Comparison of ENCODE assay signal across 22 cellular contexts in genomic region chrX:44152867-44153266, GRCh38.
A peak's percentile ranks its signal among the peaks of the same experiment; 100 is the strongest.
DNase-seq lines count a peak whose midpoint lies in the region; TF ChIP-seq lines count a peak whose summit lies in the region.
"Had no signal": no experiment of that assay in that cellular context is flagged by ENCODE, and none has a peak within 500 bp of the region (broad histone marks: within the 10 kb centered on the region; RNA-seq: fewer than 3 reads in every experiment).

No MANE protein-coding gene starts in this region.

- H3K27ac ChIP-seq in epithelial cell of prostate (no peak overlapping the region), neural cell (ENCODE audit: low read length) (peak overlapping the region; percentile 95)
- H3K27ac ChIP-seq: adrenal gland, heart left ventricle, neutrophil, transverse colon, VCaP had no signal

- no peaks in the 10 kb centered on the region for H4K20me1 ChIP-seq in neural cell (ENCODE audit: insufficient read depth)

- TF ChIP-seq RAD21 in neural cell (conservative IDR thresholded peaks at IDR 0.05) = no peak

- peak; percentile 19 for DNase-seq in GM03348 (ENCODE audit: low spot score)
- peak; percentile 47 for DNase-seq in NOMO-1 treated with DMSO at 0.1 percent for 48 hours (lab: John Stamatoyannopoulos, UW; ENCODE audit: unreplicated experiment)
- peak; percentile 3 for DNase-seq in epithelial cell of prostate (ENCODE audit: low read depth, low spot score)
- DNase-seq in NCI-H187 (lab: John Stamatoyannopoulos, UW) = no peak
- DNase-seq in HuH-7 (ENCODE audit: low spot score) = no peak
- no peak for DNase-seq in DMS 273 treated with DMSO at 0.1 percent for 48 hours (lab: John Stamatoyannopoulos, UW)
- DNase-seq: activated gamma-delta T cell; adrenal gland; effector CD4-positive, alpha-beta T cell; H9; heart left ventricle; Karpas-422; left ventricle myocardium superior; mucosa of descending colon; NCI-H1436; NCI-H2171 treated with DMSO at 0.1 percent for 48 hours; NCI-H748 treated with DMSO at 0.1 percent for 48 hours; stimulated activated CD4-positive, alpha-beta T cell treated with anti-CD3 and anti-CD28 coated beads, Interleukin-4, amount 100 ng/mL, for 1 hour; transverse colon had no signal

- no peaks in the 10 kb centered on the region for H3F3A ChIP-seq in neural cell (ENCODE audit: insufficient read depth, low read length, poor library complexity, severe bottlenecking)

- H3K4me3 ChIP-seq in neural cell (ENCODE audit: low read length) = no peak overlapping the region
- H3K4me3 ChIP-seq: adrenal gland, heart left ventricle, mucosa of descending colon, transverse colon had no signal

- H3K4me2 ChIP-seq in neural cell (ENCODE audit: low read length) = no peak overlapping the region

- no peak for TF ChIP-seq CTCF in neural cell (IDR thresholded peaks at IDR 0.05; ENCODE audit: poor library complexity, severe bottlenecking)

- no peak overlapping the region for H2AFZ ChIP-seq in neural cell (ENCODE audit: low read depth, low read length)

- H3K9me3 ChIP-seq in neural cell (ENCODE audit: low read length) = no peaks in the 10 kb centered on the region
- H3K9me3 ChIP-seq: adrenal gland, heart left ventricle, mucosa of descending colon, neutrophil, transverse colon had no signal

- H3K27me3 ChIP-seq in neural cell (ENCODE audit: insufficient read depth, low read depth, low read length) = no peaks in the 10 kb centered on the region
- H3K27me3 ChIP-seq: neutrophil, transverse colon had no signal

- H3K9ac ChIP-seq in neural cell (ENCODE audit: low read length) = peak overlapping the region; percentile 1

- no peaks in the 10 kb centered on the region for H3K36me3 ChIP-seq in neural cell (ENCODE audit: insufficient read depth, low read length)
- H3K36me3 ChIP-seq: adrenal gland, heart left ventricle, neutrophil, transverse colon had no signal

- TF ChIP-seq EP300 in neural cell (conservative IDR thresholded peaks at IDR 0.05; ENCODE audit: poor library complexity, severe bottlenecking) = no peak

- H3K9me2 ChIP-seq in neural cell (ENCODE audit: insufficient read depth, low read length) = no peaks in the 10 kb centered on the region

- no peaks in the 10 kb centered on the region for H3K79me2 ChIP-seq in neural cell (replicated peaks; ENCODE audit: insufficient read depth, low read length)

TF ChIP-seq in neural cell, 6 proteins besides CTCF, POLR2A, EP300 and RAD21:
- no peak for TF ChIP-seq TAF1 (IDR thresholded peaks at IDR 0.05; ENCODE audit: low read depth)
- TF ChIP-seq EZH2 (IDR thresholded peaks at IDR 0.05; ENCODE audit: borderline replicate concordance, insufficient read depth, low read length, poor library complexity, severe bottlenecking) = no peak
- no peak for TF ChIP-seq MXI1 (conservative IDR thresholded peaks at IDR 0.05; ENCODE audit: poor library complexity, severe bottlenecking)
- no peak for TF ChIP-seq REST (IDR thresholded peaks at IDR 0.05; ENCODE audit: borderline replicate concordance)
- no peak for TF ChIP-seq POLR2AphosphoS5 (IDR thresholded peaks at IDR 0.05)
- no peak for TF ChIP-seq SMC3 (conservative IDR thresholded peaks at IDR 0.05; ENCODE audit: poor library complexity)

Comparison
In these comparisons a context has a peak if more than half of its experiments do, and no peak if none do; other contexts are left out.
1. DNase-seq: peak in GM03348 (single experiment), NOMO-1 treated with DMSO at 0.1 percent for 48 hours (single experiment) and epithelial cell of prostate (single experiment); none in NCI-H187 (0 of 2), HuH-7 (single experiment) and DMS 273 treated with DMSO at 0.1 percent for 48 hours (single experiment).